In the genomic region with DNA sequence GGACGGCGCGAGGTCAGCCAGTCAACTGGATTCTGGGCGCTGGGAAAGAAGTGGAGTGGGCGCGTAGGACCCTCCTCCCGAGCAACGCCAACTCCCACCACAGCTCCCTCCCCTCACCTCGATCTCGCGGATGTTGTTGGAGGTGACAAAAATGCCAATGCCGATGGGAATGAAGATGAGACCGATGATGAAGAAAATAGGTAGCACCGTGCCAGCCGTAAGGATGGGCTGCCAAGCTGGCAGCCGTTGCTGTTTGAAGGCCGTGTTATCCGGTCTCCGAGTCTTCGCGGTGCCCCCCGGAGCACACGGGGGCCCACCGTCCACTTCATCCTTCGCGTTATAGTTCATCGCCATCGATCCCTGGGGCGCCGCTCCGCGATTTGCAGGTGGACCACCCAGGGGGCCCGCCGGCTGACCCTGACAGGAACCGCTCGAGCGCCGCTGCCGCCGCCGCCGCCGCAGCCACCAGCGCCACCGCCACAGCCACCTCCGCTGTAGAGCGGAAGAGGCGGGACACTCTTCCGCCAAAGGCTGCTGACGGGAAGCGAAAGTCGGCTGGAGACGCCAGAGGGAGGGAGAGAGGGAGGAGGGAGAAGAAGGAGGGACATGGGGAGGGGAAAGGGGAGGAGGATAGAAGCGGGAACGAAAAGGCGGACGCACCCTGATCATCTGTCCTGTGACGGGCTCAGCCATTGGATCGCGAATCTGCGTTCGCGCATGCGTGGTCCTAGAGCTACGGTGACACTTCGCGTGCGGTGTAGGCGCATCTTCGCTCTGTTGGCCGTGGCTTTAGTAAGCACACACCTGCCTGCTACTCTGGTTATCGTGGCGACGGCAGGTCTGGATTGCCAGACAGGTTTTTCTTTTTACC, we compare ENCODE assay signal across 8 cellular contexts. TPM values are rescaled to one million over a fixed set of nuclear protein-coding genes. Genes with fewer than 3 reads are reported as not detected.
DNase-seq lines count a peak whose midpoint lies in the region; ATAC-seq and TF ChIP-seq lines count a peak whose summit lies in the region.

Gene TMEM30A, minus strand, starts transcription at position 508 of the 871 bp plus-strand sequence. Its CDS starts 154 bp downstream, at position 354.

- peaks cover 81% of the 10 kb centered on the region for H3K79me2 ChIP-seq in DND-41 (ENCODE audit: insufficient read depth, low read length)

- peaks cover 55% of the 10 kb centered on the region for H3K4me1 ChIP-seq in DND-41 (ENCODE audit: insufficient read depth, low read length)
- H3K4me1 ChIP-seq in Peyer's patch, result peaks cover 0 to 38% (median 3%) of the 10 kb centered on the region in 4 donors
- H3K4me1 ChIP-seq in esophagus muscularis mucosa, result peaks cover 33 to 56% (median 53%) of the 10 kb centered on the region in 4 donors
- H3K4me1 ChIP-seq in muscle layer of colon (ENCODE audit: insufficient read depth, low read length), result peaks cover 29% of the 10 kb centered on the region

- H3K4me2 ChIP-seq in DND-41 (ENCODE audit: insufficient read depth, low read length), result peak within 1 kb of the TSS; percentile 88

- no peaks in the 10 kb centered on the region for H3K9me3 ChIP-seq in DND-41 (ENCODE audit: insufficient read depth, low read length, severe bottlenecking)
- H3K9me3 ChIP-seq in KOPT-K1 (ENCODE audit: insufficient read depth, low read length, poor library complexity, severe bottlenecking), result no peaks in the 10 kb centered on the region
- H3K9me3 ChIP-seq in Peyer's patch, result no peaks in the 10 kb centered on the region
- no peaks in the 10 kb centered on the region for H3K9me3 ChIP-seq in esophagus muscularis mucosa
- H3K9me3 ChIP-seq in muscle layer of colon (ENCODE audit: low read length), result no peaks in the 10 kb centered on the region

- H4K20me1 ChIP-seq in DND-41 (ENCODE audit: insufficient read depth, low read length), result peaks cover 16% of the 10 kb centered on the region; the same call in 1 of the 2 replicates

- DNase-seq in DND-41 (peak; percentile 97), Peyer's patch (peak; percentile 92 to 99 (median 97)), esophagus muscularis mucosa (ENCODE audit: extremely low spot score) (peak; percentile 99)
- DNase-seq in activated T-cell treated with anti-CD3 and anti-CD28 coated beads, Interleukin-2, amount 50 U/mL, for 48 hours, result peak; percentile 90 to 96
- DNase-seq in stimulated activated CD8-positive, alpha-beta memory T cell treated with anti-CD3 and anti-CD28 coated beads, Interleukin-7, amount 100 ng/mL, for 24 hours (ENCODE audit: low read depth), result peak; percentile 90

- H3K36me3 ChIP-seq in DND-41 (ENCODE audit: insufficient read depth, low read length) (no peaks in the 10 kb centered on the region; the same call in 1 of the 2 replicates), KOPT-K1 (ENCODE audit: insufficient read depth, low read length) (peaks cover 6% of the 10 kb centered on the region; the same call in 1 of the 2 replicates), Peyer's patch (no peaks in the 10 kb centered on the region), esophagus muscularis mucosa (peaks cover 0 to 5% (median 0%) of the 10 kb centered on the region in 4 donors), muscle layer of colon (ENCODE audit: insufficient read depth, low read length) (no peaks in the 10 kb centered on the region)

- H3K9ac ChIP-seq in DND-41 (ENCODE audit: low read depth, low read length) (peak within 1 kb of the TSS; percentile 85), muscle layer of colon (ENCODE audit: low read length) (peak within 1 kb of the TSS; percentile 98)

- intact Hi-C loops in esophagus muscularis mucosa (cut with DNase I), result no loop called here

- H3K27me3 ChIP-seq in DND-41 (ENCODE audit: insufficient read depth, low read length, poor library complexity) (no peaks in the 10 kb centered on the region), Peyer's patch (no peaks in the 10 kb centered on the region), esophagus muscularis mucosa (no peaks in the 10 kb centered on the region), muscle layer of colon (ENCODE audit: control insufficient read depth in 1 of 2, insufficient read depth in 2 of 2, low read length in 2 of 2) (no peaks in the 10 kb centered on the region)

- H3K4me3 ChIP-seq in DND-41 (ENCODE audit: low read depth in 1 of 2, low read length in 2 of 2) (peak within 1 kb of the TSS; percentile 89 to 95), Peyer's patch (peak within 1 kb of the TSS; percentile 76 to 96 (median 92)), esophagus muscularis mucosa (peak within 1 kb of the TSS; percentile 76 to 94 (median 84)), muscle layer of colon (ENCODE audit: low read depth in 1 of 2, low read length in 2 of 2) (peak within 1 kb of the TSS; percentile 73 to 99)

- H3K27ac ChIP-seq in DND-41 (ENCODE audit: low read length) (peak within 1 kb of the TSS; percentile 90), KOPT-K1 (ENCODE audit: low read depth, low read length, poor library complexity, severe bottlenecking) (peak within 1 kb of the TSS; percentile 73), Peyer's patch (peak within 1 kb of the TSS; percentile 85 to 95 (median 90)), esophagus muscularis mucosa (replicated peaks in 1 of 4) (peak within 1 kb of the TSS; percentile 89 to 93 (median 92)), muscle layer of colon (ENCODE audit: low read depth, low read length) (peak within 1 kb of the TSS; percentile 96)

- peak within 1 kb of the TSS; percentile 91 for H2AFZ ChIP-seq in DND-41 (ENCODE audit: low read depth, low read length)

- peak; percentile 69 to 92 for TF ChIP-seq POLR2A in Peyer's patch (IDR thresholded peaks at IDR 0.05)
- peak; percentile 91 for TF ChIP-seq POLR2A in esophagus muscularis mucosa (IDR thresholded peaks at IDR 0.05; ENCODE audit: low read depth)

- TF ChIP-seq CTCF in DND-41 (IDR thresholded peaks at IDR 0.05; ENCODE audit: borderline replicate concordance, extremely low read depth, low read length, poor library complexity, severe bottlenecking), result no peak
- TF ChIP-seq CTCF in Peyer's patch (IDR thresholded peaks at IDR 0.05), result no peak
- TF ChIP-seq CTCF in esophagus muscularis mucosa (IDR thresholded peaks at IDR 0.05), result peak in 1 of 3 experiments; percentile 6

- under 1% methylated on average over 42 of the region's 74 CpGs for WGBS in esophagus muscularis mucosa

- TF ChIP-seq EP300 in esophagus muscularis mucosa (IDR thresholded peaks at IDR 0.05), result no peak

- ATAC-seq in DND-41 (ENCODE audit: insufficient read depth, low read depth), result peak; percentile 93
- ATAC-seq in GM21825 (IDR thresholded peaks at IDR 0.05; ENCODE audit: unreplicated experiment), result peak; percentile 86

RNA-seq across cellular contexts. Expression of gene TMEM30A, which starts in this region (rescaled TPM):
- total RNA-seq in Peyer's patch (10 to 100 TPM; 25.6 to 51.5 (median 37.9) TPM), esophagus muscularis mucosa (100 to 1,000 TPM in 1 of 4 donors, 10 to 100 TPM in 3; 87.6 to 102 (median 91.9) TPM)

Comparison
In these comparisons a context has a peak if more than half of its experiments do, and no peak if none do; other contexts are left out.
1. Peak in every context shown above with its lines: DNase-seq, ATAC-seq, H3K4me3 ChIP-seq and H3K27ac ChIP-seq.